Comparison of ENCODE assay signal across 1 cellular context in the genomic region with DNA sequence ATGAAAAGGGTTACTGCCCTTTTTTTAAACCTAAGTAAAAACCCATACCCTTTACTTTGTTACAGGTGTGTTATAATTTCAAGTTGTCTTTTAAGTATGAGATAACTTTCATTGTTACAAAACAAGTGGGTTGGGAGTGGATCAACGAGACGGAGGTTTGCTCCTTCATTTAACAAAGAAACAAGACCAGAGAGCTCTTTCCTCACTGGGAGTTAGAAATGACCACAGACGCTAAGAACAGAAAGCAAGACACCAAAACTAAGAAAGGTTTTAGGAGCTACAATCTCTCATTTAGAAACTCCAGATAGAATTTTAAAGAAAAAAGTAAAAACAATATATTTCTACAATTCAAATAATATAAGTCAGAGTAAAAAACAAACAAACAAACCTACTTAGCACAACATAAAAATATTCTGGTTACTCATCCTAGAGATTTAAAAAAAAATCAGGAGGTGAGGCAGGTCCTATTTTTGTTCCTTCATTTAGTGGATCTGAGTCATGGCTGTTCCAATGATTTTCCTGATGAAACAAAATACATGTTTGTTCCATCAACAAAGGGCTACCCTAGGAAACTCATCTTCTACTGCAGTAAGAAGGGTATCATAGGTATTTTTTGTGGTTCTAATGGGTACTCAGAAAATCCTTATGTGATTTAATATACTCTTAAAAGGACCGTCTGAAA.
TF ChIP-seq lines count a peak whose summit lies in the region.

No MANE protein-coding gene starts in this region.

TF ChIP-seq in GM23338, 12 proteins besides CTCF, POLR2A, EP300 and RAD21 (continued from another document):
- TF ChIP-seq, protein P1, sequence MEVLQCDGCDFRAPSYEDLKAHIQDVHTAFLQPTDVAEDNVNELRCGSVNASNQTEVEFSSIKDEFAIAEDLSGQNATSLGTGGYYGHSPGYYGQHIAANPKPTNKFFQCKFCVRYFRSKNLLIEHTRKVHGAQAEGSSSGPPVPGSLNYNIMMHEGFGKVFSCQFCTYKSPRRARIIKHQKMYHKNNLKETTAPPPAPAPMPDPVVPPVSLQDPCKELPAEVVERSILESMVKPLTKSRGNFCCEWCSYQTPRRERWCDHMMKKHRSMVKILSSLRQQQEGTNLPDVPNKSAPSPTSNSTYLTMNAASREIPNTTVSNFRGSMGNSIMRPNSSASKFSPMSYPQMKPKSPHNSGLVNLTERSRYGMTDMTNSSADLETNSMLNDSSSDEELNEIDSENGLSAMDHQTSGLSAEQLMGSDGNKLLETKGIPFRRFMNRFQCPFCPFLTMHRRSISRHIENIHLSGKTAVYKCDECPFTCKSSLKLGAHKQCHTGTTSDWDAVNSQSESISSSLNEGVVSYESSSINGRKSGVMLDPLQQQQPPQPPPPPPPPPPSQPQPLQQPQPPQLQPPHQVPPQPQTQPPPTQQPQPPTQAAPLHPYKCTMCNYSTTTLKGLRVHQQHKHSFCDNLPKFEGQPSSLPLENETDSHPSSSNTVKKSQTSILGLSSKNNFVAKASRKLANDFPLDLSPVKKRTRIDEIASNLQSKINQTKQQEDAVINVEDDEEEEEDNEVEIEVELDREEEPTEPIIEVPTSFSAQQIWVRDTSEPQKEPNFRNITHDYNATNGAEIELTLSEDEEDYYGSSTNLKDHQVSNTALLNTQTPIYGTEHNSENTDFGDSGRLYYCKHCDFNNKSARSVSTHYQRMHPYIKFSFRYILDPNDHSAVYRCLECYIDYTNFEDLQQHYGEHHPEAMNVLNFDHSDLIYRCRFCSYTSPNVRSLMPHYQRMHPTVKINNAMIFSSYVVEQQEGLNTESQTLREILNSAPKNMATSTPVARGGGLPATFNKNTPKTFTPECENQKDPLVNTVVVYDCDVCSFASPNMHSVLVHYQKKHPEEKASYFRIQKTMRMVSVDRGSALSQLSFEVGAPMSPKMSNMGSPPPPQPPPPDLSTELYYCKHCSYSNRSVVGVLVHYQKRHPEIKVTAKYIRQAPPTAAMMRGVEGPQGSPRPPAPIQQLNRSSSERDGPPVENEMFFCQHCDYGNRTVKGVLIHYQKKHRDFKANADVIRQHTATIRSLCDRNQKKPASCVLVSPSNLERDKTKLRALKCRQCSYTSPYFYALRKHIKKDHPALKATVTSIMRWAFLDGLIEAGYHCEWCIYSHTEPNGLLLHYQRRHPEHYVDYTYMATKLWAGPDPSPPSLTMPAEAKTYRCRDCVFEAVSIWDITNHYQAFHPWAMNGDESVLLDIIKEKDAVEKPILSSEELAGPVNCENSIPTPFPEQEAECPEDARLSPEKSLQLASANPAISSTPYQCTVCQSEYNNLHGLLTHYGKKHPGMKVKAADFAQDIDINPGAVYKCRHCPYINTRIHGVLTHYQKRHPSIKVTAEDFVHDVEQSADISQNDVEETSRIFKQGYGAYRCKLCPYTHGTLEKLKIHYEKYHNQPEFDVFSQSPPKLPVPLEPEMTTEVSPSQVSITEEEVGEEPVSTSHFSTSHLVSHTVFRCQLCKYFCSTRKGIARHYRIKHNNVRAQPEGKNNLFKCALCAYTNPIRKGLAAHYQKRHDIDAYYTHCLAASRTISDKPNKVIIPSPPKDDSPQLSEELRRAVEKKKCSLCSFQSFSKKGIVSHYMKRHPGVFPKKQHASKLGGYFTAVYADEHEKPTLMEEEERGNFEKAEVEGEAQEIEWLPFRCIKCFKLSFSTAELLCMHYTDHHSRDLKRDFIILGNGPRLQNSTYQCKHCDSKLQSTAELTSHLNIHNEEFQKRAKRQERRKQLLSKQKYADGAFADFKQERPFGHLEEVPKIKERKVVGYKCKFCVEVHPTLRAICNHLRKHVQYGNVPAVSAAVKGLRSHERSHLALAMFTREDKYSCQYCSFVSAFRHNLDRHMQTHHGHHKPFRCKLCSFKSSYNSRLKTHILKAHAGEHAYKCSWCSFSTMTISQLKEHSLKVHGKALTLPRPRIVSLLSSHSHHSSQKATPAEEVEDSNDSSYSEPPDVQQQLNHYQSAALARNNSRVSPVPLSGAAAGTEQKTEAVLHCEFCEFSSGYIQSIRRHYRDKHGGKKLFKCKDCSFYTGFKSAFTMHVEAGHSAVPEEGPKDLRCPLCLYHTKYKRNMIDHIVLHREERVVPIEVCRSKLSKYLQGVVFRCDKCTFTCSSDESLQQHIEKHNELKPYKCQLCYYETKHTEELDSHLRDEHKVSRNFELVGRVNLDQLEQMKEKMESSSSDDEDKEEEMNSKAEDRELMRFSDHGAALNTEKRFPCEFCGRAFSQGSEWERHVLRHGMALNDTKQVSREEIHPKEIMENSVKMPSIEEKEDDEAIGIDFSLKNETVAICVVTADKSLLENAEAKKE (CRISPR knock-in tag; IDR thresholded peaks at IDR 0.05): no peak
- TF ChIP-seq EZH2phosphoT487 (IDR thresholded peaks at IDR 0.05; ENCODE audit: unreplicated experiment) (no peak), POLR2AphosphoS5 (IDR thresholded peaks at IDR 0.05; ENCODE audit: low read depth) (no peak), ZNF114 (CRISPR knock-in tag; IDR thresholded peaks at IDR 0.05) (no peak)
- TF ChIP-seq, protein P2, sequence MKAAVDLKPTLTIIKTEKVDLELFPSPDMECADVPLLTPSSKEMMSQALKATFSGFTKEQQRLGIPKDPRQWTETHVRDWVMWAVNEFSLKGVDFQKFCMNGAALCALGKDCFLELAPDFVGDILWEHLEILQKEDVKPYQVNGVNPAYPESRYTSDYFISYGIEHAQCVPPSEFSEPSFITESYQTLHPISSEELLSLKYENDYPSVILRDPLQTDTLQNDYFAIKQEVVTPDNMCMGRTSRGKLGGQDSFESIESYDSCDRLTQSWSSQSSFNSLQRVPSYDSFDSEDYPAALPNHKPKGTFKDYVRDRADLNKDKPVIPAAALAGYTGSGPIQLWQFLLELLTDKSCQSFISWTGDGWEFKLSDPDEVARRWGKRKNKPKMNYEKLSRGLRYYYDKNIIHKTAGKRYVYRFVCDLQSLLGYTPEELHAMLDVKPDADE (IDR thresholded peaks at IDR 0.05): no peak
